Comparison of ENCODE assay signal across 1 cellular context in genomic region chr6:44219053-44219814, GRCh38.
TF ChIP-seq lines count a peak whose summit lies in the region.

No MANE protein-coding gene starts in this region.

TF ChIP-seq in H1, 55 proteins besides CTCF, POLR2A, EP300 and RAD21:
- TF ChIP-seq MAX (IDR thresholded peaks at IDR 0.05) (peak; percentile 92), CBX5 (IDR thresholded peaks at IDR 0.05; ENCODE audit: low read depth, low read length) (no peak), TAF7 (optimal IDR thresholded peaks at IDR 0.05; ENCODE audit: borderline replicate concordance, low read depth, low read length) (peak; percentile 87), YY1 (IDR thresholded peaks at IDR 0.05; ENCODE audit: low read depth, low read length) (peak; percentile 57; the same call in 1 of the 2 replicates), PHF8 (conservative IDR thresholded peaks at IDR 0.05; ENCODE audit: low read depth, low read length) (peak; percentile 50; the same call in 1 of the 2 replicates), TEAD4 (IDR thresholded peaks at IDR 0.05; ENCODE audit: low read depth, low read length) (peak; percentile 54; the same call in 1 of the 2 replicates), FOSL1 (IDR thresholded peaks at IDR 0.05; ENCODE audit: insufficient read depth, low read depth, low read length) (no peak), EGR1 (IDR thresholded peaks at IDR 0.05; ENCODE audit: borderline replicate concordance, low read depth, low read length) (0 out of 2 replicates have a peak, but pooled peaks have one; percentile 21), SIN3A (conservative IDR thresholded peaks at IDR 0.05 in 1 of 2, IDR thresholded peaks at IDR 0.05 in 1 of 2; ENCODE audit: low read depth in 1 of 2, low read length in 2 of 2) (peak; percentile 33 to 61; a peak in 2 of 4 replicates), KDM4A (IDR thresholded peaks at IDR 0.05; ENCODE audit: low read depth, low read length, severe bottlenecking) (peak; percentile 43), RBBP5 (IDR thresholded peaks at IDR 0.05; ENCODE audit: borderline replicate concordance, low read depth, low read length) (peak; percentile 96), TBP (IDR thresholded peaks at IDR 0.05; ENCODE audit: low read depth, low read length) (peak; percentile 44), SP1 (IDR thresholded peaks at IDR 0.05; ENCODE audit: low read depth, low read length) (peak; percentile 52), JUN (IDR thresholded peaks at IDR 0.05; ENCODE audit: low read depth, low read length) (peak; percentile 63; the same call in 1 of the 2 replicates), E2F6 (IDR thresholded peaks at IDR 0.05) (peak; percentile 87), TAF1 (IDR thresholded peaks at IDR 0.05; ENCODE audit: low read depth, low read length) (peak; percentile 72), POLR2AphosphoS5 (IDR thresholded peaks at IDR 0.05; ENCODE audit: low read depth, low read length) (peak; percentile 80), KDM1A (IDR thresholded peaks at IDR 0.05; ENCODE audit: borderline replicate concordance, low read length) (no peak), CBX8 (IDR thresholded peaks at IDR 0.05; ENCODE audit: borderline replicate concordance, low read depth, low read length) (no peak), SAP30 (IDR thresholded peaks at IDR 0.05; ENCODE audit: insufficient read depth, insufficient replicate concordance, low read length) (no peak), CHD2 (IDR thresholded peaks at IDR 0.05; ENCODE audit: low read length) (peak; percentile 51; the same call in 1 of the 2 replicates), TCF12 (IDR thresholded peaks at IDR 0.05; ENCODE audit: low read depth, low read length) (0 out of 2 replicates have a peak, but pooled peaks have one; percentile 72)
